8 cellular contexts compared by ENCODE assay signal in genomic region chr3:38453914-38454178, GRCh38. TPM values are rescaled to one million over a fixed set of nuclear protein-coding genes. Genes with fewer than 3 reads are reported as not detected.
A peak's percentile ranks its signal among the peaks of the same experiment; 100 is the strongest.
DNase-seq lines count a peak whose midpoint lies in the region; ATAC-seq, FAIRE-seq and TF ChIP-seq lines count a peak whose summit lies in the region.

No MANE protein-coding gene starts in this region.

- no peak overlapping the region for H3K9ac ChIP-seq in muscle layer of colon (ENCODE audit: low read length)

- no peaks in the 10 kb centered on the region for H3K27me3 ChIP-seq in ACC112 (ENCODE audit: insufficient read depth, low read length)
- no peaks in the 10 kb centered on the region for H3K27me3 ChIP-seq in bronchial epithelial cell (ENCODE audit: control insufficient read depth, insufficient read depth, low read length)
- H3K27me3 ChIP-seq in muscle layer of colon (ENCODE audit: control insufficient read depth in 1 of 2, insufficient read depth in 2 of 2, low read length in 2 of 2), result no peaks in the 10 kb centered on the region

- no peak for FAIRE-seq in bronchial epithelial cell (lab: Jason Lieb, UNC)

- H2AFZ ChIP-seq in ACC112 (ENCODE audit: low read length, unreplicated experiment), result peak overlapping the region; percentile 92

- H3K4me3 ChIP-seq in ACC112 (ENCODE audit: low read depth, low read length) (peak overlapping the region; percentile 94), bronchial epithelial cell (ENCODE audit: low read depth, low read length) (peak overlapping the region; percentile 53), muscle layer of colon (ENCODE audit: low read depth in 1 of 2, low read length in 2 of 2) (peak overlapping the region; percentile 84 to 95)

- in situ Hi-C loops in GM13976 (cut with MboI; ENCODE audit: low sequenced_read_pairs, unreplicated experiment), result no loop called here

- H3K9me3 ChIP-seq in muscle layer of colon (ENCODE audit: low read length), result no peaks in the 10 kb centered on the region

- H3K4me1 ChIP-seq in ACC112 (ENCODE audit: control insufficient read depth, insufficient read depth, low read length, unreplicated experiment) (peaks cover 5% of the 10 kb centered on the region), muscle layer of colon (ENCODE audit: insufficient read depth, low read length) (peaks cover 25% of the 10 kb centered on the region)

- H3K27ac ChIP-seq in ACC112 (ENCODE audit: low read depth, low read length), result no peak overlapping the region
- peak overlapping the region; percentile 85 for H3K27ac ChIP-seq in muscle layer of colon (ENCODE audit: low read depth, low read length)

- ATAC-seq in HG03108 (IDR thresholded peaks at IDR 0.05; ENCODE audit: unreplicated experiment) (peak; percentile 13), GM21786 (IDR thresholded peaks at IDR 0.05; ENCODE audit: unreplicated experiment) (no peak), HG03039 (IDR thresholded peaks at IDR 0.05; ENCODE audit: unreplicated experiment) (no peak)

- no peaks in the 10 kb centered on the region for H3K79me2 ChIP-seq in ACC112 (ENCODE audit: control insufficient read depth, insufficient read depth, low read length, unreplicated experiment)

- TF ChIP-seq CTCF in bronchial epithelial cell (IDR thresholded peaks at IDR 0.05; ENCODE audit: insufficient read depth, low read length, severe bottlenecking), result no peak
- TF ChIP-seq CTCF in GM13976 (IDR thresholded peaks at IDR 0.05; ENCODE audit: borderline replicate concordance, control extremely low read depth, extremely low read depth, insufficient read depth, missing control alignments), result no peak

- H3K36me3 ChIP-seq in ACC112 (ENCODE audit: insufficient read depth, low read length) (no peaks in the 10 kb centered on the region), bronchial epithelial cell (ENCODE audit: control insufficient read depth, insufficient read depth, low read length) (no peaks in the 10 kb centered on the region), muscle layer of colon (ENCODE audit: insufficient read depth, low read length) (no peaks in the 10 kb centered on the region)

- DNase-seq in bronchial epithelial cell (ENCODE audit: low read depth), result no peak
- DNase-seq in T-helper 1 cell, result no peak
- DNase-seq in GM13976 (ENCODE audit: low spot score), result no peak

RNA-seq across cellular contexts. Expression of gene ACVR2B, which starts 0.2 kb away (rescaled TPM):
- total RNA-seq in bronchial epithelial cell, result 1.9 and 4.5 TPM in 2 replicates

RNA-seq across cellular contexts. Expression of gene EXOG, which starts 42.3 kb away (rescaled TPM):
- total RNA-seq in bronchial epithelial cell, result 5.8 and 5.9 TPM in 2 replicates
